Comparison of ENCODE assay signal across 10 cellular contexts in the genomic region with DNA sequence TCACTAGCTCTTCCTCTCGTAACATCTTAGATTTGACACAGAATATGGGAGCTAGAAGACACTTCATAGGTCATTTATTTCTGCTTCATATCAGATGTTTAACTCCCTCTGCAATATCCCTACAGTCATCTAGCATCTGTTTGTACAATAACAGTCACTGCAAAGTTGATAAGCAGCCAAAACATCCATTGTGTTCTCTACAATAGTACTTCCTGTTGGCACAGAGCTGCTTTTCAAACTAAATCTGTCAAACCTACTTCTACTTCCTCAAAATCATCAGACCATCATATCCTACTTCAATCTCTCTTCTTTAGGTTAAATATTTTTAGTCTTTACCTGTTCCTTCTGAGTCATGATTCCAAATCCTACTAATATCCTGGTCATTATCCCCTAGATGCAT.
DNase-seq lines count a peak whose midpoint lies in the region; ATAC-seq, FAIRE-seq and TF ChIP-seq lines count a peak whose summit lies in the region.
"Had no signal": no experiment of that assay in that cellular context is flagged by ENCODE, and none has a peak within 500 bp of the region (broad histone marks: within the 10 kb centered on the region; RNA-seq: fewer than 3 reads in every experiment).

No MANE protein-coding gene starts in this region.

- no peaks in the 10 kb centered on the region for H3K36me3 ChIP-seq in WERI-Rb-1

- no peak for TF ChIP-seq POLR2A in GM12891 (IDR thresholded peaks at IDR 0.05; ENCODE audit: low read depth, low read length)

- TF ChIP-seq CTCF in WERI-Rb-1 (IDR thresholded peaks at IDR 0.05; ENCODE audit: low read depth, low read length) = no peak

- DNase-seq in GM12891 (ENCODE audit: insufficient read length, low spot score) (no peak), M059J (ENCODE audit: low read depth) (peak; percentile 10), epithelial cell of prostate (ENCODE audit: low read depth, low spot score) (peak; percentile 6), WERI-Rb-1 (no peak)
- no peak for DNase-seq in activated CD4-positive, alpha-beta T cell treated with anti-CD3 and anti-CD28 coated beads for 1 hour
- no peak for DNase-seq in stimulated activated naive CD8-positive, alpha-beta T cell treated with anti-CD3 and anti-CD28 coated beads, Interleukin-15, Interleukin-2, amounts not matched to agents 100 U/mL and 50 U/mL, for 24 hours
- DNase-seq in T-helper 2 cell treated with Interferon-gamma antibody and Interleukin-4, amounts not matched to agents 5 μg/mL and 100 μg/mL, for 36 hours (ENCODE audit: low spot score) = no peak

- no peak overlapping the region for H3K27ac ChIP-seq in epithelial cell of prostate
- no peak overlapping the region for H3K27ac ChIP-seq in WERI-Rb-1

- no peaks in the 10 kb centered on the region for H3K9me3 Mint-ChIP-seq in T-helper 2 cell treated with Interferon-gamma antibody and Interleukin-4, amounts not matched to agents 5 μg/mL and 100 μg/mL, for 36 hours
- H3K9me3 Mint-ChIP-seq: activated T-helper 1 cell treated with anti-CD3 and anti-CD28 coated beads, Interleukin-12 subunit alpha, Interleukin-12 subunit beta, Interleukin-2, Interleukin-4 antibody, amounts not matched to agents 30 ng/mL and 10 ng/mL and 1 ng/mL, durations not matched to agents 14 hours and 24 hours and 36 hours had no signal

- H3K9me3 ChIP-seq in WERI-Rb-1 (ENCODE audit: severe bottlenecking) = no peaks in the 10 kb centered on the region

- no peaks in the 10 kb centered on the region for H3K27me3 ChIP-seq in WERI-Rb-1 (ENCODE audit: insufficient read depth, low read depth, severe bottlenecking)

- ATAC-seq in GM21528 (IDR thresholded peaks at IDR 0.05; ENCODE audit: low FRiP score, unreplicated experiment) = peak; percentile 85
- no peak for ATAC-seq in stimulated activated naive CD8-positive, alpha-beta T cell treated with anti-CD3 and anti-CD28 coated beads, Interleukin-15, Interleukin-2, amounts not matched to agents 100 U/mL and 50 U/mL, for 24 hours
- ATAC-seq: Panc1 had no signal

- H3K36me3 Mint-ChIP-seq in T-helper 2 cell treated with Interferon-gamma antibody and Interleukin-4, amounts not matched to agents 5 μg/mL and 100 μg/mL, for 36 hours (ENCODE audit: low read depth) = no peaks in the 10 kb centered on the region

- no peak overlapping the region for H3K4me3 Mint-ChIP-seq in T-helper 2 cell treated with Interferon-gamma antibody and Interleukin-4, amounts not matched to agents 5 μg/mL and 100 μg/mL, for 36 hours
- H3K4me3 Mint-ChIP-seq: activated T-helper 1 cell treated with anti-CD3 and anti-CD28 coated beads, Interleukin-12 subunit alpha, Interleukin-12 subunit beta, Interleukin-2, Interleukin-4 antibody, amounts not matched to agents 30 ng/mL and 10 ng/mL and 1 ng/mL, durations not matched to agents 14 hours and 24 hours and 36 hours had no signal

- no peak overlapping the region for H3K27ac Mint-ChIP-seq in T-helper 2 cell treated with Interferon-gamma antibody and Interleukin-4, amounts not matched to agents 5 μg/mL and 100 μg/mL, for 36 hours
- H3K27ac Mint-ChIP-seq: activated T-helper 1 cell treated with anti-CD3 and anti-CD28 coated beads, Interleukin-12 subunit alpha, Interleukin-12 subunit beta, Interleukin-2, Interleukin-4 antibody, amounts not matched to agents 30 ng/mL and 10 ng/mL and 1 ng/mL, durations not matched to agents 14 hours and 24 hours and 36 hours had no signal

- FAIRE-seq in GM12891 (lab: Jason Lieb, UNC) = no peak

- no peaks in the 10 kb centered on the region for H3K4me1 Mint-ChIP-seq in T-helper 2 cell treated with Interferon-gamma antibody and Interleukin-4, amounts not matched to agents 5 μg/mL and 100 μg/mL, for 36 hours (ENCODE audit: low read depth)

- H3K27me3 Mint-ChIP-seq in T-helper 2 cell treated with Interferon-gamma antibody and Interleukin-4, amounts not matched to agents 5 μg/mL and 100 μg/mL, for 36 hours (ENCODE audit: low read depth) = no peaks in the 10 kb centered on the region

- no peak overlapping the region for H3K4me3 ChIP-seq in WERI-Rb-1 (ENCODE audit: low read depth, low read length)

TF ChIP-seq in GM12891, 5 proteins besides CTCF, POLR2A, EP300 and RAD21:
- TF ChIP-seq POLR2AphosphoS5 (IDR thresholded peaks at IDR 0.05; ENCODE audit: low read depth, low read length) (no peak), SPI1 (IDR thresholded peaks at IDR 0.05; ENCODE audit: low read depth, low read length) (peak; percentile 23; the same call in 1 of the 2 replicates), POU2F2 (IDR thresholded peaks at IDR 0.05; ENCODE audit: low read depth, low read length) (no peak)

Comparison
In these comparisons a context has a peak if more than half of its experiments do, and no peak if none do; other contexts are left out.
1. DNase-seq: peak in M059J (single experiment) and epithelial cell of prostate (single experiment); none in GM12891 (single experiment), WERI-Rb-1 (single experiment), activated CD4-positive, alpha-beta T cell treated with anti-CD3 and anti-CD28 coated beads for 1 hour (single experiment), stimulated activated naive CD8-positive, alpha-beta T cell treated with anti-CD3 and anti-CD28 coated beads, Interleukin-15, Interleukin-2, amounts not matched to agents 100 U/mL and 50 U/mL, for 24 hours (single experiment) and T-helper 2 cell treated with Interferon-gamma antibody and Interleukin-4, amounts not matched to agents 5 μg/mL and 100 μg/mL, for 36 hours (single experiment).